1 cellular context compared by ENCODE assay signal in the genomic region with DNA sequence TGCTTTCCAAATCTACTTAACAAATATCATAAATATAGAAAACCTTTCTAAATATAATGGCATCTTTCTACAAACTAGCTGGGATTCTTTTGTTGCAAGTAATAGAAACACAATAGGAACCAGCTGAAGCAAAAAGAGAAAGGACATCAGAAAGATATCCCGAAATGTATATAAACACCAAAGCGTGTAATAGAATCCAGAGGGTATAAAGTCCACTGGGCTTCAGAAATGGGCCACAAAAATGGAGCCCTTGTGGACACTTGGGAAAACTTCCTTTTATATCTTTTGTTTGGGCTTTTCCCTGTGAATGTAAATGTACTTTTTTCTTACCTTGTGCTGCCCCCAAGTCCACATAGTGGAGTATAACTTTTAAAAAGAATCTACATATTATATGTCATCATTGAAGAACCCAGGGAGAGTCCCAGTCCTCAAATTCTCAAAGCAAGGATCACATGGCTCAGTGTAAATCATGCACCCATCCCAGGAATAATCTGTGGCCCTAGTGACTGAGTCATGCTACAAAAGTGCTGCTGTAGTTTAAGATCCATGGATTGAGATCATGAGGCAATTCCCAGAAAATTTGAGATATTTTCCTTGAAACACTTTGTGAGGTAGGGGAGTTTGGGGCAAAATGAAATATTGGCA.
TF ChIP-seq lines count a peak whose summit lies in the region.

No MANE protein-coding gene starts in this region.

TF ChIP-seq in HepG2, 621 proteins besides CTCF, POLR2A, EP300 and RAD21 (continued from another document and continues in another):
- no peak for TF ChIP-seq MLX (CRISPR knock-in tag; IDR thresholded peaks at IDR 0.05)
- TF ChIP-seq NFKB2 (CRISPR knock-in tag; IDR thresholded peaks at IDR 0.05; ENCODE audit: borderline replicate concordance), result no peak
- TF ChIP-seq POLR2G (IDR thresholded peaks at IDR 0.05; ENCODE audit: low read depth, low read length), result no peak
- no peak for TF ChIP-seq KLF9 (CRISPR knock-in tag; IDR thresholded peaks at IDR 0.05; ENCODE audit: low read depth)
- no peak for TF ChIP-seq GABPA (IDR thresholded peaks at IDR 0.05; ENCODE audit: low read depth, low read length)
- TF ChIP-seq GABPA (CRISPR knock-in tag; IDR thresholded peaks at IDR 0.05; ENCODE audit: low read depth), result no peak
- TF ChIP-seq HDAC6 (IDR thresholded peaks at IDR 0.05; ENCODE audit: low read depth, low read length), result no peak
- no peak for TF ChIP-seq RNF2 (conservative IDR thresholded peaks at IDR 0.05; ENCODE audit: low read depth)
- TF ChIP-seq GABPB1 (CRISPR knock-in tag; IDR thresholded peaks at IDR 0.05), result no peak
- 0 out of 2 replicates have a peak, but pooled peaks have one; percentile 50 for TF ChIP-seq ZNF878 (CRISPR knock-in tag; IDR thresholded peaks at IDR 0.05)
- TF ChIP-seq ZNF367 (CRISPR knock-in tag; IDR thresholded peaks at IDR 0.05; ENCODE audit: borderline replicate concordance), result no peak
- TF ChIP-seq CREM (IDR thresholded peaks at IDR 0.05), result 0 out of 2 replicates have a peak, but pooled peaks have one; percentile 26
- no peak for TF ChIP-seq CREM (CRISPR knock-in tag; IDR thresholded peaks at IDR 0.05)
- no peak for TF ChIP-seq TBX3 (IDR thresholded peaks at IDR 0.05; ENCODE audit: borderline replicate concordance)
- TF ChIP-seq ASH2L (IDR thresholded peaks at IDR 0.05; ENCODE audit: insufficient read length, low read depth, low read length), result peak; percentile 68
- no peak for TF ChIP-seq U2AF1 (optimal IDR thresholded peaks at IDR 0.05; ENCODE audit: low read depth, low read length)
- TF ChIP-seq SOX6 (IDR thresholded peaks at IDR 0.05), result no peak
- peak; percentile 69; the same call in 1 of the 2 replicates for TF ChIP-seq SOX6 (CRISPR knock-in tag; IDR thresholded peaks at IDR 0.05)
- no peak for TF ChIP-seq ZSCAN30 (CRISPR knock-in tag; IDR thresholded peaks at IDR 0.05)
- no peak for TF ChIP-seq SRY (CRISPR knock-in tag; IDR thresholded peaks at IDR 0.05)
- no peak for TF ChIP-seq ZNF672 (CRISPR knock-in tag; IDR thresholded peaks at IDR 0.05)
- no peak for TF ChIP-seq ZNF761 (CRISPR knock-in tag; conservative IDR thresholded peaks at IDR 0.05)
- no peak for TF ChIP-seq MXD1 (CRISPR knock-in tag; IDR thresholded peaks at IDR 0.05)
- no peak for TF ChIP-seq SMAD3 (CRISPR knock-in tag; IDR thresholded peaks at IDR 0.05)
- TF ChIP-seq ZNF33A (CRISPR knock-in tag; IDR thresholded peaks at IDR 0.05; ENCODE audit: borderline replicate concordance), result no peak
- TF ChIP-seq MZF1 (CRISPR knock-in tag; IDR thresholded peaks at IDR 0.05; ENCODE audit: borderline replicate concordance), result no peak
- TF ChIP-seq ZMAT3 (CRISPR knock-in tag; conservative IDR thresholded peaks at IDR 0.05), result no peak
- TF ChIP-seq, protein P1, sequence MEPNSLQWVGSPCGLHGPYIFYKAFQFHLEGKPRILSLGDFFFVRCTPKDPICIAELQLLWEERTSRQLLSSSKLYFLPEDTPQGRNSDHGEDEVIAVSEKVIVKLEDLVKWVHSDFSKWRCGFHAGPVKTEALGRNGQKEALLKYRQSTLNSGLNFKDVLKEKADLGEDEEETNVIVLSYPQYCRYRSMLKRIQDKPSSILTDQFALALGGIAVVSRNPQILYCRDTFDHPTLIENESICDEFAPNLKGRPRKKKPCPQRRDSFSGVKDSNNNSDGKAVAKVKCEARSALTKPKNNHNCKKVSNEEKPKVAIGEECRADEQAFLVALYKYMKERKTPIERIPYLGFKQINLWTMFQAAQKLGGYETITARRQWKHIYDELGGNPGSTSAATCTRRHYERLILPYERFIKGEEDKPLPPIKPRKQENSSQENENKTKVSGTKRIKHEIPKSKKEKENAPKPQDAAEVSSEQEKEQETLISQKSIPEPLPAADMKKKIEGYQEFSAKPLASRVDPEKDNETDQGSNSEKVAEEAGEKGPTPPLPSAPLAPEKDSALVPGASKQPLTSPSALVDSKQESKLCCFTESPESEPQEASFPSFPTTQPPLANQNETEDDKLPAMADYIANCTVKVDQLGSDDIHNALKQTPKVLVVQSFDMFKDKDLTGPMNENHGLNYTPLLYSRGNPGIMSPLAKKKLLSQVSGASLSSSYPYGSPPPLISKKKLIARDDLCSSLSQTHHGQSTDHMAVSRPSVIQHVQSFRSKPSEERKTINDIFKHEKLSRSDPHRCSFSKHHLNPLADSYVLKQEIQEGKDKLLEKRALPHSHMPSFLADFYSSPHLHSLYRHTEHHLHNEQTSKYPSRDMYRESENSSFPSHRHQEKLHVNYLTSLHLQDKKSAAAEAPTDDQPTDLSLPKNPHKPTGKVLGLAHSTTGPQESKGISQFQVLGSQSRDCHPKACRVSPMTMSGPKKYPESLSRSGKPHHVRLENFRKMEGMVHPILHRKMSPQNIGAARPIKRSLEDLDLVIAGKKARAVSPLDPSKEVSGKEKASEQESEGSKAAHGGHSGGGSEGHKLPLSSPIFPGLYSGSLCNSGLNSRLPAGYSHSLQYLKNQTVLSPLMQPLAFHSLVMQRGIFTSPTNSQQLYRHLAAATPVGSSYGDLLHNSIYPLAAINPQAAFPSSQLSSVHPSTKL (CRISPR knock-in tag; IDR thresholded peaks at IDR 0.05), result peak; percentile 68
- TF ChIP-seq, protein P2, sequence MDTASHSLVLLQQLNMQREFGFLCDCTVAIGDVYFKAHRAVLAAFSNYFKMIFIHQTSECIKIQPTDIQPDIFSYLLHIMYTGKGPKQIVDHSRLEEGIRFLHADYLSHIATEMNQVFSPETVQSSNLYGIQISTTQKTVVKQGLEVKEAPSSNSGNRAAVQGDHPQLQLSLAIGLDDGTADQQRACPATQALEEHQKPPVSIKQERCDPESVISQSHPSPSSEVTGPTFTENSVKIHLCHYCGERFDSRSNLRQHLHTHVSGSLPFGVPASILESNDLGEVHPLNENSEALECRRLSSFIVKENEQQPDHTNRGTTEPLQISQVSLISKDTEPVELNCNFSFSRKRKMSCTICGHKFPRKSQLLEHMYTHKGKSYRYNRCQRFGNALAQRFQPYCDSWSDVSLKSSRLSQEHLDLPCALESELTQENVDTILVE (CRISPR knock-in tag; IDR thresholded peaks at IDR 0.05), result no peak
- TF ChIP-seq NCOR1 (IDR thresholded peaks at IDR 0.05; ENCODE audit: borderline replicate concordance, low read length), result peak; percentile 81
- 0 out of 2 replicates have a peak, but pooled peaks have one; percentile 39 for TF ChIP-seq ZNF280D (CRISPR knock-in tag; IDR thresholded peaks at IDR 0.05)
- no peak for TF ChIP-seq ELF1 (CRISPR knock-in tag; IDR thresholded peaks at IDR 0.05)
- no peak for TF ChIP-seq ZNF703 (CRISPR knock-in tag; IDR thresholded peaks at IDR 0.05; ENCODE audit: borderline replicate concordance)
- TF ChIP-seq, protein P3, sequence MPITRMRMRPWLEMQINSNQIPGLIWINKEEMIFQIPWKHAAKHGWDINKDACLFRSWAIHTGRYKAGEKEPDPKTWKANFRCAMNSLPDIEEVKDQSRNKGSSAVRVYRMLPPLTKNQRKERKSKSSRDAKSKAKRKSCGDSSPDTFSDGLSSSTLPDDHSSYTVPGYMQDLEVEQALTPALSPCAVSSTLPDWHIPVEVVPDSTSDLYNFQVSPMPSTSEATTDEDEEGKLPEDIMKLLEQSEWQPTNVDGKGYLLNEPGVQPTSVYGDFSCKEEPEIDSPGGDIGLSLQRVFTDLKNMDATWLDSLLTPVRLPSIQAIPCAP (CRISPR knock-in tag; IDR thresholded peaks at IDR 0.05; ENCODE audit: low read depth), result no peak
- TF ChIP-seq ZNF614 (CRISPR knock-in tag; IDR thresholded peaks at IDR 0.05; ENCODE audit: borderline replicate concordance), result no peak
- no peak for TF ChIP-seq ZNF44 (CRISPR knock-in tag; IDR thresholded peaks at IDR 0.05)
- no peak for TF ChIP-seq TRIM24 (CRISPR knock-in tag; IDR thresholded peaks at IDR 0.05)
- TF ChIP-seq KLF15 (CRISPR knock-in tag; IDR thresholded peaks at IDR 0.05; ENCODE audit: borderline replicate concordance), result no peak
- TF ChIP-seq GMEB1 (CRISPR knock-in tag; IDR thresholded peaks at IDR 0.05; ENCODE audit: borderline replicate concordance), result no peak
- TF ChIP-seq, protein P4, sequence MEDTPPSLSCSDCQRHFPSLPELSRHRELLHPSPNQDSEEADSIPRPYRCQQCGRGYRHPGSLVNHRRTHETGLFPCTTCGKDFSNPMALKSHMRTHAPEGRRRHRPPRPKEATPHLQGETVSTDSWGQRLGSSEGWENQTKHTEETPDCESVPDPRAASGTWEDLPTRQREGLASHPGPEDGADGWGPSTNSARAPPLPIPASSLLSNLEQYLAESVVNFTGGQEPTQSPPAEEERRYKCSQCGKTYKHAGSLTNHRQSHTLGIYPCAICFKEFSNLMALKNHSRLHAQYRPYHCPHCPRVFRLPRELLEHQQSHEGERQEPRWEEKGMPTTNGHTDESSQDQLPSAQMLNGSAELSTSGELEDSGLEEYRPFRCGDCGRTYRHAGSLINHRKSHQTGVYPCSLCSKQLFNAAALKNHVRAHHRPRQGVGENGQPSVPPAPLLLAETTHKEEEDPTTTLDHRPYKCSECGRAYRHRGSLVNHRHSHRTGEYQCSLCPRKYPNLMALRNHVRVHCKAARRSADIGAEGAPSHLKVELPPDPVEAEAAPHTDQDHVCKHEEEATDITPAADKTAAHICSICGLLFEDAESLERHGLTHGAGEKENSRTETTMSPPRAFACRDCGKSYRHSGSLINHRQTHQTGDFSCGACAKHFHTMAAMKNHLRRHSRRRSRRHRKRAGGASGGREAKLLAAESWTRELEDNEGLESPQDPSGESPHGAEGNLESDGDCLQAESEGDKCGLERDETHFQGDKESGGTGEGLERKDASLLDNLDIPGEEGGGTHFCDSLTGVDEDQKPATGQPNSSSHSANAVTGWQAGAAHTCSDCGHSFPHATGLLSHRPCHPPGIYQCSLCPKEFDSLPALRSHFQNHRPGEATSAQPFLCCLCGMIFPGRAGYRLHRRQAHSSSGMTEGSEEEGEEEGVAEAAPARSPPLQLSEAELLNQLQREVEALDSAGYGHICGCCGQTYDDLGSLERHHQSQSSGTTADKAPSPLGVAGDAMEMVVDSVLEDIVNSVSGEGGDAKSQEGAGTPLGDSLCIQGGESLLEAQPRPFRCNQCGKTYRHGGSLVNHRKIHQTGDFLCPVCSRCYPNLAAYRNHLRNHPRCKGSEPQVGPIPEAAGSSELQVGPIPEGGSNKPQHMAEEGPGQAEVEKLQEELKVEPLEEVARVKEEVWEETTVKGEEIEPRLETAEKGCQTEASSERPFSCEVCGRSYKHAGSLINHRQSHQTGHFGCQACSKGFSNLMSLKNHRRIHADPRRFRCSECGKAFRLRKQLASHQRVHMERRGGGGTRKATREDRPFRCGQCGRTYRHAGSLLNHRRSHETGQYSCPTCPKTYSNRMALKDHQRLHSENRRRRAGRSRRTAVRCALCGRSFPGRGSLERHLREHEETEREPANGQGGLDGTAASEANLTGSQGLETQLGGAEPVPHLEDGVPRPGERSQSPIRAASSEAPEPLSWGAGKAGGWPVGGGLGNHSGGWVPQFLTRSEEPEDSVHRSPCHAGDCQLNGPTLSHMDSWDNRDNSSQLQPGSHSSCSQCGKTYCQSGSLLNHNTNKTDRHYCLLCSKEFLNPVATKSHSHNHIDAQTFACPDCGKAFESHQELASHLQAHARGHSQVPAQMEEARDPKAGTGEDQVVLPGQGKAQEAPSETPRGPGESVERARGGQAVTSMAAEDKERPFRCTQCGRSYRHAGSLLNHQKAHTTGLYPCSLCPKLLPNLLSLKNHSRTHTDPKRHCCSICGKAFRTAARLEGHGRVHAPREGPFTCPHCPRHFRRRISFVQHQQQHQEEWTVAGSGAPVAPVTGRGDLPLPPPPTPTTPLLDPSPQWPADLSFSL (CRISPR knock-in tag; IDR thresholded peaks at IDR 0.05), result no peak
- TF ChIP-seq HNRNPH1 (optimal IDR thresholded peaks at IDR 0.05; ENCODE audit: low read depth, low read length), result no peak
- TF ChIP-seq FOXA1 (IDR thresholded peaks at IDR 0.05), result no peak
- TF ChIP-seq FOXA1 (CRISPR knock-in tag; IDR thresholded peaks at IDR 0.05), result peak; percentile 30; the same call in 1 of the 2 replicates
- TF ChIP-seq ZNF432 (CRISPR knock-in tag; IDR thresholded peaks at IDR 0.05; ENCODE audit: borderline replicate concordance), result no peak
- no peak for TF ChIP-seq ZNF605 (CRISPR knock-in tag; IDR thresholded peaks at IDR 0.05)
